ENCODE assay signal across 19 cellular contexts in genomic region chr13:98350746-98351330, GRCh38.
DNase-seq lines count a peak whose midpoint lies in the region; ATAC-seq and TF ChIP-seq lines count a peak whose summit lies in the region.
"Had no signal": no experiment of that assay in that cellular context is flagged by ENCODE, and none has a peak within 500 bp of the region (broad histone marks: within the 10 kb centered on the region; RNA-seq: fewer than 3 reads in every experiment).

No MANE protein-coding gene starts in this region.

- H3K36me3 ChIP-seq in endodermal cell (ENCODE audit: control insufficient read depth, insufficient read depth, low read length) (peaks cover 46% of the 10 kb centered on the region), mesenchymal stem cell (ENCODE audit: control insufficient read depth in 1 of 2, insufficient read depth in 2 of 2, low read depth in 1 of 2, low read length in 2 of 2) (peaks cover 8 to 10% of the 10 kb centered on the region in 2 experiments), PC-9 (ENCODE audit: low read depth) (no peaks in the 10 kb centered on the region)
- H3K36me3 ChIP-seq: HAP-1 had no signal

- CTCF ChIA-PET in PC-9 (lab: Charles Lee) = no interaction called here

- no peaks in the 10 kb centered on the region; the same call in 1 of the 2 replicates for H3K79me2 ChIP-seq in PC-9 (ENCODE audit: low read depth)

- 97 to 100% methylated on average over 3 to 9 of the region's 9 CpGs for WGBS in endodermal cell (ENCODE audit: insufficient coverage in 1 of 2, insufficient read length in 1 of 2), 2 experiments
- over 99% methylated on average over 9 of the region's 9 CpGs for WGBS in mesenchymal stem cell

- no peak overlapping the region for H2BK120ac ChIP-seq in mesenchymal stem cell (ENCODE audit: low read depth, low read length)

- no peak overlapping the region for H2BK5ac ChIP-seq in mesenchymal stem cell (ENCODE audit: low read depth, low read length, poor library complexity, severe bottlenecking)

- intact Hi-C loops in PC-9 (cut with micrococcal nuclease; ENCODE audit: unreplicated experiment) = no loop called here

- H3K9me3 Mint-ChIP-seq in endodermal cell = no peaks in the 10 kb centered on the region

- no peak overlapping the region for H2AFZ ChIP-seq in mesenchymal stem cell (ENCODE audit: low read depth, low read length)
- no peak overlapping the region for H2AFZ ChIP-seq in PC-9

- peak overlapping the region in 1 of 2 experiments; percentile 7 for H3K18ac ChIP-seq in mesenchymal stem cell (ENCODE audit: low read depth in 1 of 2, low read length in 2 of 2)

- H3K9ac ChIP-seq in endodermal cell (ENCODE audit: extremely low read depth, low read length, poor library complexity, severe bottlenecking) (no peak overlapping the region), mesenchymal stem cell (ENCODE audit: low read length) (no peak overlapping the region)

- H3K4me3 ChIP-seq in endodermal cell (ENCODE audit: low read length) (no peak overlapping the region), mesenchymal stem cell (ENCODE audit: insufficient read depth in 1 of 2, low read depth in 1 of 2, low read length in 2 of 2) (no peak overlapping the region), PC-9 (no peak overlapping the region)
- H3K4me3 ChIP-seq: HAP-1 had no signal

- H3K4me2 ChIP-seq in mesenchymal stem cell (ENCODE audit: low read length, poor library complexity, severe bottlenecking) = no peak overlapping the region
- no peak overlapping the region for H3K4me2 ChIP-seq in PC-9

- peak overlapping the region; percentile 40 for H2BK15ac ChIP-seq in mesenchymal stem cell (ENCODE audit: low read depth, poor library complexity, severe bottlenecking)

- no peak overlapping the region for H3K14ac ChIP-seq in mesenchymal stem cell (ENCODE audit: low read length in 2 of 2)

- H3K27me3 Mint-ChIP-seq in endodermal cell (ENCODE audit: insufficient read depth) = no peaks in the 10 kb centered on the region

- BruUV-seq in PC-9 (replicated peaks; lab: Mats Ljungman, UMichigan) = no TSS peak

- no peak overlapping the region for H3K27ac Mint-ChIP-seq in endodermal cell

- peak overlapping the region; percentile 34 to 61 for H2BK12ac ChIP-seq in mesenchymal stem cell (ENCODE audit: low read length in 2 of 2)

- H4K20me1 ChIP-seq in PC-9 (ENCODE audit: insufficient read depth) = no peaks in the 10 kb centered on the region

- DNase-seq in NCI-H69 (lab: John Stamatoyannopoulos, UW) (peak; percentile 76), endodermal cell (peak; percentile 23), mesenchymal stem cell (no peak), renal cortical epithelial cell (ENCODE audit: low read depth) (peak; percentile 82), PC-9 (no peak)
- DNase-seq in activated CD8-positive, alpha-beta memory T cell treated with anti-CD3 and anti-CD28 coated beads, Interleukin-2, amount 50 U/mL, for 48 hours = no peak
- DNase-seq: ACHN; DMS79 treated with DMSO at 0.1 percent for 48 hours; IMR-90; NCI-H1436 treated with DMSO at 0.1 percent for 48 hours; NCI-H2081; NCI-H2171 treated with DMSO at 0.1 percent for 48 hours; NCI-H446; NCI-H526 treated with DMSO at 0.1 percent for 48 hours; NK-92 treated with Interleukin-12 subunit alpha and Interleukin-12 subunit beta, amount 100 ng/mL, for 24 hours had no signal

- no peaks in the 10 kb centered on the region for H3K9me3 ChIP-seq in endodermal cell (ENCODE audit: control insufficient read depth, low read length)
- no peaks in the 10 kb centered on the region for H3K9me3 ChIP-seq in mesenchymal stem cell (ENCODE audit: control insufficient read depth, low read length)
- no peaks in the 10 kb centered on the region for H3K9me3 ChIP-seq in PC-9 (ENCODE audit: insufficient read depth, low read depth)
- H3K9me3 ChIP-seq: HAP-1 had no signal

- no peak overlapping the region for H3K4ac ChIP-seq in mesenchymal stem cell (ENCODE audit: low read depth in 1 of 2, low read length in 2 of 2)

- no peak overlapping the region for H3K4me3 Mint-ChIP-seq in endodermal cell

- peaks cover 36% of the 10 kb centered on the region for H3K79me1 ChIP-seq in mesenchymal stem cell (replicated peaks; ENCODE audit: low read length, poor library complexity, severe bottlenecking)

- ATAC-seq in GM18520 (IDR thresholded peaks at IDR 0.05; ENCODE audit: unreplicated experiment) = no peak

- no peak overlapping the region for H3K27ac ChIP-seq in endodermal cell (ENCODE audit: low read depth, low read length)
- H3K27ac ChIP-seq in mesenchymal stem cell (ENCODE audit: low read length, poor library complexity, severe bottlenecking) = no peak overlapping the region
- H3K27ac ChIP-seq in PC-9 = no peak overlapping the region
- H3K27ac ChIP-seq: C4-2B, HL-60 had no signal

- POLR2A ChIA-PET in PC-9 (lab: Charles Lee; ENCODE audit: unreplicated experiment) = no interaction called here

- H2AK5ac ChIP-seq in mesenchymal stem cell (ENCODE audit: low read length, severe bottlenecking) = no peak overlapping the region

- H3F3A ChIP-seq in PC-9 (ENCODE audit: insufficient read depth, low read depth) = no peaks in the 10 kb centered on the region

- H3K27me3 ChIP-seq in endodermal cell (ENCODE audit: control insufficient read depth, insufficient read depth, low read length, poor library complexity, severe bottlenecking) (no peaks in the 10 kb centered on the region), mesenchymal stem cell (ENCODE audit: control insufficient read depth in 1 of 2, insufficient read depth in 1 of 2, low read length in 2 of 2) (no peaks in the 10 kb centered on the region), PC-9 (ENCODE audit: insufficient read depth, low read depth) (no peaks in the 10 kb centered on the region)

- peaks cover 23% of the 10 kb centered on the region for H3K36me3 Mint-ChIP-seq in endodermal cell (ENCODE audit: low read depth)

- H3K9me2 ChIP-seq in PC-9 (ENCODE audit: insufficient read depth) = no peaks in the 10 kb centered on the region

- no peak for TF ChIP-seq CTCF in endodermal cell (conservative IDR thresholded peaks at IDR 0.05)
- TF ChIP-seq CTCF in PC-9 (conservative IDR thresholded peaks at IDR 0.05) = no peak

- no peak overlapping the region for H4K8ac ChIP-seq in mesenchymal stem cell (ENCODE audit: low read length)

- H4K91ac ChIP-seq in mesenchymal stem cell (ENCODE audit: low read length) = no peak overlapping the region

- H3K4me1 ChIP-seq in endodermal cell (ENCODE audit: control insufficient read depth, insufficient read depth, low read length) = no peaks in the 10 kb centered on the region
- peaks cover 6% of the 10 kb centered on the region for H3K4me1 ChIP-seq in mesenchymal stem cell (ENCODE audit: control insufficient read depth, insufficient read depth, low read depth, low read length)
- H3K4me1 ChIP-seq in PC-9 (replicated peaks; ENCODE audit: insufficient read depth) = peaks cover 6% of the 10 kb centered on the region

- H3K23ac ChIP-seq in mesenchymal stem cell (ENCODE audit: low read length in 2 of 2) = no peak overlapping the region

- H3K4me1 Mint-ChIP-seq in endodermal cell = peaks cover 3% of the 10 kb centered on the region

Comparison
In these comparisons a context has a peak if more than half of its experiments do, and no peak if none do; other contexts are left out.
1. DNase-seq: peak in NCI-H69 (single experiment), endodermal cell (single experiment) and renal cortical epithelial cell (single experiment); none in mesenchymal stem cell (single experiment), activated CD8-positive, alpha-beta memory T cell treated with anti-CD3 and anti-CD28 coated beads, Interleukin-2, amount 50 U/mL, for 48 hours (single experiment) and PC-9 (0 of 2).